In the genomic region with DNA sequence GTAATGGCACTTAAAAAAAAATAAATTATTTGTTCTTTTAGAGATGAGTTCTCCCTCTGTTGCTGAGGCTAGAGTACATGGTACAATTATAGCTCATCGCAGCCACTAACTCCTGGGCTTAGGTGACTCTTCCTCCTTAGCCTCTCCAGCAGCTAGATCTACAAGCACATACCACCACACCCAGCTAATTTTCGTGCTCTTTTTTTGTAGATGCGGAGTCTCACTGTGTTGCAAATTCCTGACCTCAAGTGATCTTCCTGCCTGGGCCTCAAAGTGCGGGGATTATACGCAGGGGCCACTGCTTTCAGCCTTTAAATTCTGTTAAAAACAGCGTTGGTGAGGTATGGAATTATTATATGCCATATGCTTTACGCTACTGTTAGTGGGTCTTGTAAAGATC, we compare ENCODE assay signal across 2 cellular contexts.
TF ChIP-seq lines count a peak whose summit lies in the region.

No MANE protein-coding gene starts in this region.

TF ChIP-seq in GM23338, 12 proteins besides CTCF, POLR2A, EP300 and RAD21 (continued from another document and continues in another):
- TF ChIP-seq, protein P1, sequence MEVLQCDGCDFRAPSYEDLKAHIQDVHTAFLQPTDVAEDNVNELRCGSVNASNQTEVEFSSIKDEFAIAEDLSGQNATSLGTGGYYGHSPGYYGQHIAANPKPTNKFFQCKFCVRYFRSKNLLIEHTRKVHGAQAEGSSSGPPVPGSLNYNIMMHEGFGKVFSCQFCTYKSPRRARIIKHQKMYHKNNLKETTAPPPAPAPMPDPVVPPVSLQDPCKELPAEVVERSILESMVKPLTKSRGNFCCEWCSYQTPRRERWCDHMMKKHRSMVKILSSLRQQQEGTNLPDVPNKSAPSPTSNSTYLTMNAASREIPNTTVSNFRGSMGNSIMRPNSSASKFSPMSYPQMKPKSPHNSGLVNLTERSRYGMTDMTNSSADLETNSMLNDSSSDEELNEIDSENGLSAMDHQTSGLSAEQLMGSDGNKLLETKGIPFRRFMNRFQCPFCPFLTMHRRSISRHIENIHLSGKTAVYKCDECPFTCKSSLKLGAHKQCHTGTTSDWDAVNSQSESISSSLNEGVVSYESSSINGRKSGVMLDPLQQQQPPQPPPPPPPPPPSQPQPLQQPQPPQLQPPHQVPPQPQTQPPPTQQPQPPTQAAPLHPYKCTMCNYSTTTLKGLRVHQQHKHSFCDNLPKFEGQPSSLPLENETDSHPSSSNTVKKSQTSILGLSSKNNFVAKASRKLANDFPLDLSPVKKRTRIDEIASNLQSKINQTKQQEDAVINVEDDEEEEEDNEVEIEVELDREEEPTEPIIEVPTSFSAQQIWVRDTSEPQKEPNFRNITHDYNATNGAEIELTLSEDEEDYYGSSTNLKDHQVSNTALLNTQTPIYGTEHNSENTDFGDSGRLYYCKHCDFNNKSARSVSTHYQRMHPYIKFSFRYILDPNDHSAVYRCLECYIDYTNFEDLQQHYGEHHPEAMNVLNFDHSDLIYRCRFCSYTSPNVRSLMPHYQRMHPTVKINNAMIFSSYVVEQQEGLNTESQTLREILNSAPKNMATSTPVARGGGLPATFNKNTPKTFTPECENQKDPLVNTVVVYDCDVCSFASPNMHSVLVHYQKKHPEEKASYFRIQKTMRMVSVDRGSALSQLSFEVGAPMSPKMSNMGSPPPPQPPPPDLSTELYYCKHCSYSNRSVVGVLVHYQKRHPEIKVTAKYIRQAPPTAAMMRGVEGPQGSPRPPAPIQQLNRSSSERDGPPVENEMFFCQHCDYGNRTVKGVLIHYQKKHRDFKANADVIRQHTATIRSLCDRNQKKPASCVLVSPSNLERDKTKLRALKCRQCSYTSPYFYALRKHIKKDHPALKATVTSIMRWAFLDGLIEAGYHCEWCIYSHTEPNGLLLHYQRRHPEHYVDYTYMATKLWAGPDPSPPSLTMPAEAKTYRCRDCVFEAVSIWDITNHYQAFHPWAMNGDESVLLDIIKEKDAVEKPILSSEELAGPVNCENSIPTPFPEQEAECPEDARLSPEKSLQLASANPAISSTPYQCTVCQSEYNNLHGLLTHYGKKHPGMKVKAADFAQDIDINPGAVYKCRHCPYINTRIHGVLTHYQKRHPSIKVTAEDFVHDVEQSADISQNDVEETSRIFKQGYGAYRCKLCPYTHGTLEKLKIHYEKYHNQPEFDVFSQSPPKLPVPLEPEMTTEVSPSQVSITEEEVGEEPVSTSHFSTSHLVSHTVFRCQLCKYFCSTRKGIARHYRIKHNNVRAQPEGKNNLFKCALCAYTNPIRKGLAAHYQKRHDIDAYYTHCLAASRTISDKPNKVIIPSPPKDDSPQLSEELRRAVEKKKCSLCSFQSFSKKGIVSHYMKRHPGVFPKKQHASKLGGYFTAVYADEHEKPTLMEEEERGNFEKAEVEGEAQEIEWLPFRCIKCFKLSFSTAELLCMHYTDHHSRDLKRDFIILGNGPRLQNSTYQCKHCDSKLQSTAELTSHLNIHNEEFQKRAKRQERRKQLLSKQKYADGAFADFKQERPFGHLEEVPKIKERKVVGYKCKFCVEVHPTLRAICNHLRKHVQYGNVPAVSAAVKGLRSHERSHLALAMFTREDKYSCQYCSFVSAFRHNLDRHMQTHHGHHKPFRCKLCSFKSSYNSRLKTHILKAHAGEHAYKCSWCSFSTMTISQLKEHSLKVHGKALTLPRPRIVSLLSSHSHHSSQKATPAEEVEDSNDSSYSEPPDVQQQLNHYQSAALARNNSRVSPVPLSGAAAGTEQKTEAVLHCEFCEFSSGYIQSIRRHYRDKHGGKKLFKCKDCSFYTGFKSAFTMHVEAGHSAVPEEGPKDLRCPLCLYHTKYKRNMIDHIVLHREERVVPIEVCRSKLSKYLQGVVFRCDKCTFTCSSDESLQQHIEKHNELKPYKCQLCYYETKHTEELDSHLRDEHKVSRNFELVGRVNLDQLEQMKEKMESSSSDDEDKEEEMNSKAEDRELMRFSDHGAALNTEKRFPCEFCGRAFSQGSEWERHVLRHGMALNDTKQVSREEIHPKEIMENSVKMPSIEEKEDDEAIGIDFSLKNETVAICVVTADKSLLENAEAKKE (CRISPR knock-in tag; IDR thresholded peaks at IDR 0.05) = no peak
- TF ChIP-seq, protein P2, sequence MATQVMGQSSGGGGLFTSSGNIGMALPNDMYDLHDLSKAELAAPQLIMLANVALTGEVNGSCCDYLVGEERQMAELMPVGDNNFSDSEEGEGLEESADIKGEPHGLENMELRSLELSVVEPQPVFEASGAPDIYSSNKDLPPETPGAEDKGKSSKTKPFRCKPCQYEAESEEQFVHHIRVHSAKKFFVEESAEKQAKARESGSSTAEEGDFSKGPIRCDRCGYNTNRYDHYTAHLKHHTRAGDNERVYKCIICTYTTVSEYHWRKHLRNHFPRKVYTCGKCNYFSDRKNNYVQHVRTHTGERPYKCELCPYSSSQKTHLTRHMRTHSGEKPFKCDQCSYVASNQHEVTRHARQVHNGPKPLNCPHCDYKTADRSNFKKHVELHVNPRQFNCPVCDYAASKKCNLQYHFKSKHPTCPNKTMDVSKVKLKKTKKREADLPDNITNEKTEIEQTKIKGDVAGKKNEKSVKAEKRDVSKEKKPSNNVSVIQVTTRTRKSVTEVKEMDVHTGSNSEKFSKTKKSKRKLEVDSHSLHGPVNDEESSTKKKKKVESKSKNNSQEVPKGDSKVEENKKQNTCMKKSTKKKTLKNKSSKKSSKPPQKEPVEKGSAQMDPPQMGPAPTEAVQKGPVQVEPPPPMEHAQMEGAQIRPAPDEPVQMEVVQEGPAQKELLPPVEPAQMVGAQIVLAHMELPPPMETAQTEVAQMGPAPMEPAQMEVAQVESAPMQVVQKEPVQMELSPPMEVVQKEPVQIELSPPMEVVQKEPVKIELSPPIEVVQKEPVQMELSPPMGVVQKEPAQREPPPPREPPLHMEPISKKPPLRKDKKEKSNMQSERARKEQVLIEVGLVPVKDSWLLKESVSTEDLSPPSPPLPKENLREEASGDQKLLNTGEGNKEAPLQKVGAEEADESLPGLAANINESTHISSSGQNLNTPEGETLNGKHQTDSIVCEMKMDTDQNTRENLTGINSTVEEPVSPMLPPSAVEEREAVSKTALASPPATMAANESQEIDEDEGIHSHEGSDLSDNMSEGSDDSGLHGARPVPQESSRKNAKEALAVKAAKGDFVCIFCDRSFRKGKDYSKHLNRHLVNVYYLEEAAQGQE (IDR thresholded peaks at IDR 0.05; ENCODE audit: unreplicated experiment) = no peak
- TF ChIP-seq STAT1 (IDR thresholded peaks at IDR 0.05; ENCODE audit: unreplicated experiment) = no peak
- TF ChIP-seq, protein P3, sequence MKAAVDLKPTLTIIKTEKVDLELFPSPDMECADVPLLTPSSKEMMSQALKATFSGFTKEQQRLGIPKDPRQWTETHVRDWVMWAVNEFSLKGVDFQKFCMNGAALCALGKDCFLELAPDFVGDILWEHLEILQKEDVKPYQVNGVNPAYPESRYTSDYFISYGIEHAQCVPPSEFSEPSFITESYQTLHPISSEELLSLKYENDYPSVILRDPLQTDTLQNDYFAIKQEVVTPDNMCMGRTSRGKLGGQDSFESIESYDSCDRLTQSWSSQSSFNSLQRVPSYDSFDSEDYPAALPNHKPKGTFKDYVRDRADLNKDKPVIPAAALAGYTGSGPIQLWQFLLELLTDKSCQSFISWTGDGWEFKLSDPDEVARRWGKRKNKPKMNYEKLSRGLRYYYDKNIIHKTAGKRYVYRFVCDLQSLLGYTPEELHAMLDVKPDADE (IDR thresholded peaks at IDR 0.05) = no peak
- TF ChIP-seq ZNF331 (CRISPR knock-in tag; IDR thresholded peaks at IDR 0.05; ENCODE audit: low read depth) = no peak
- no peak for TF ChIP-seq CREB1 (CRISPR knock-in tag; IDR thresholded peaks at IDR 0.05; ENCODE audit: low read depth)
- no peak for TF ChIP-seq POLR2AphosphoS5 (IDR thresholded peaks at IDR 0.05; ENCODE audit: low read depth)
- no peak for TF ChIP-seq NANOG (IDR thresholded peaks at IDR 0.05; ENCODE audit: borderline replicate concordance)
- no peak for TF ChIP-seq JUNB (IDR thresholded peaks at IDR 0.05; ENCODE audit: unreplicated experiment)
- TF ChIP-seq EZH2 (IDR thresholded peaks at IDR 0.05; ENCODE audit: low read depth, unreplicated experiment) = no peak

TF ChIP-seq in WTC11, 78 proteins besides CTCF, POLR2A, EP300 and RAD21 (continued from another document):
- TF ChIP-seq RELA (CRISPR knock-in tag; IDR thresholded peaks at IDR 0.05; ENCODE audit: borderline replicate concordance) (no peak), MXD4 (CRISPR knock-in tag; IDR thresholded peaks at IDR 0.05; ENCODE audit: borderline replicate concordance) (no peak)
